1 cellular context compared by ENCODE assay signal in genomic region chr16:53558665-53559064, GRCh38.
TF ChIP-seq lines count a peak whose summit lies in the region.

No MANE protein-coding gene starts in this region.

TF ChIP-seq in HepG2, 621 proteins besides CTCF, POLR2A, EP300 and RAD21 (continued from another document):
- TF ChIP-seq, protein P1, sequence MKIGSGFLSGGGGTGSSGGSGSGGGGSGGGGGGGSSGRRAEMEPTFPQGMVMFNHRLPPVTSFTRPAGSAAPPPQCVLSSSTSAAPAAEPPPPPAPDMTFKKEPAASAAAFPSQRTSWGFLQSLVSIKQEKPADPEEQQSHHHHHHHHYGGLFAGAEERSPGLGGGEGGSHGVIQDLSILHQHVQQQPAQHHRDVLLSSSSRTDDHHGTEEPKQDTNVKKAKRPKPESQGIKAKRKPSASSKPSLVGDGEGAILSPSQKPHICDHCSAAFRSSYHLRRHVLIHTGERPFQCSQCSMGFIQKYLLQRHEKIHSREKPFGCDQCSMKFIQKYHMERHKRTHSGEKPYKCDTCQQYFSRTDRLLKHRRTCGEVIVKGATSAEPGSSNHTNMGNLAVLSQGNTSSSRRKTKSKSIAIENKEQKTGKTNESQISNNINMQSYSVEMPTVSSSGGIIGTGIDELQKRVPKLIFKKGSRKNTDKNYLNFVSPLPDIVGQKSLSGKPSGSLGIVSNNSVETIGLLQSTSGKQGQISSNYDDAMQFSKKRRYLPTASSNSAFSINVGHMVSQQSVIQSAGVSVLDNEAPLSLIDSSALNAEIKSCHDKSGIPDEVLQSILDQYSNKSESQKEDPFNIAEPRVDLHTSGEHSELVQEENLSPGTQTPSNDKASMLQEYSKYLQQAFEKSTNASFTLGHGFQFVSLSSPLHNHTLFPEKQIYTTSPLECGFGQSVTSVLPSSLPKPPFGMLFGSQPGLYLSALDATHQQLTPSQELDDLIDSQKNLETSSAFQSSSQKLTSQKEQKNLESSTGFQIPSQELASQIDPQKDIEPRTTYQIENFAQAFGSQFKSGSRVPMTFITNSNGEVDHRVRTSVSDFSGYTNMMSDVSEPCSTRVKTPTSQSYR (CRISPR knock-in tag; IDR thresholded peaks at IDR 0.05; ENCODE audit: borderline replicate concordance), result no peak
- no peak for TF ChIP-seq DMAP1 (CRISPR knock-in tag; IDR thresholded peaks at IDR 0.05)
- TF ChIP-seq, protein P2, sequence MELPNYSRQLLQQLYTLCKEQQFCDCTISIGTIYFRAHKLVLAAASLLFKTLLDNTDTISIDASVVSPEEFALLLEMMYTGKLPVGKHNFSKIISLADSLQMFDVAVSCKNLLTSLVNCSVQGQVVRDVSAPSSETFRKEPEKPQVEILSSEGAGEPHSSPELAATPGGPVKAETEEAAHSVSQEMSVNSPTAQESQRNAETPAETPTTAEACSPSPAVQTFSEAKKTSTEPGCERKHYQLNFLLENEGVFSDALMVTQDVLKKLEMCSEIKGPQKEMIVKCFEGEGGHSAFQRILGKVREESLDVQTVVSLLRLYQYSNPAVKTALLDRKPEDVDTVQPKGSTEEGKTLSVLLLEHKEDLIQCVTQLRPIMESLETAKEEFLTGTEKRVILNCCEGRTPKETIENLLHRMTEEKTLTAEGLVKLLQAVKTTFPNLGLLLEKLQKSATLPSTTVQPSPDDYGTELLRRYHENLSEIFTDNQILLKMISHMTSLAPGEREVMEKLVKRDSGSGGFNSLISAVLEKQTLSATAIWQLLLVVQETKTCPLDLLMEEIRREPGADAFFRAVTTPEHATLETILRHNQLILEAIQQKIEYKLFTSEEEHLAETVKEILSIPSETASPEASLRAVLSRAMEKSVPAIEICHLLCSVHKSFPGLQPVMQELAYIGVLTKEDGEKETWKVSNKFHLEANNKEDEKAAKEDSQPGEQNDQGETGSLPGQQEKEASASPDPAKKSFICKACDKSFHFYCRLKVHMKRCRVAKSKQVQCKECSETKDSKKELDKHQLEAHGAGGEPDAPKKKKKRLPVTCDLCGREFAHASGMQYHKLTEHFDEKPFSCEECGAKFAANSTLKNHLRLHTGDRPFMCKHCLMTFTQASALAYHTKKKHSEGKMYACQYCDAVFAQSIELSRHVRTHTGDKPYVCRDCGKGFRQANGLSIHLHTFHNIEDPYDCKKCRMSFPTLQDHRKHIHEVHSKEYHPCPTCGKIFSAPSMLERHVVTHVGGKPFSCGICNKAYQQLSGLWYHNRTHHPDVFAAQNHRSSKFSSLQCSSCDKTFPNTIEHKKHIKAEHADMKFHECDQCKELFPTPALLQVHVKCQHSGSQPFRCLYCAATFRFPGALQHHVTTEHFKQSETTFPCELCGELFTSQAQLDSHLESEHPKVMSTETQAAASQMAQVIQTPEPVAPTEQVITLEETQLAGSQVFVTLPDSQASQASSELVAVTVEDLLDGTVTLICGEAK (IDR thresholded peaks at IDR 0.05), result no peak
- TF ChIP-seq, protein P2 (CRISPR knock-in tag; IDR thresholded peaks at IDR 0.05), result no peak
- TF ChIP-seq RBAK (CRISPR knock-in tag; IDR thresholded peaks at IDR 0.05), result no peak
- no peak for TF ChIP-seq XBP1 (CRISPR knock-in tag; IDR thresholded peaks at IDR 0.05)
- TF ChIP-seq CAMTA2 (CRISPR knock-in tag; IDR thresholded peaks at IDR 0.05; ENCODE audit: borderline replicate concordance), result no peak
- no peak for TF ChIP-seq RNF219 (CRISPR knock-in tag; IDR thresholded peaks at IDR 0.05)
- TF ChIP-seq, protein P3, sequence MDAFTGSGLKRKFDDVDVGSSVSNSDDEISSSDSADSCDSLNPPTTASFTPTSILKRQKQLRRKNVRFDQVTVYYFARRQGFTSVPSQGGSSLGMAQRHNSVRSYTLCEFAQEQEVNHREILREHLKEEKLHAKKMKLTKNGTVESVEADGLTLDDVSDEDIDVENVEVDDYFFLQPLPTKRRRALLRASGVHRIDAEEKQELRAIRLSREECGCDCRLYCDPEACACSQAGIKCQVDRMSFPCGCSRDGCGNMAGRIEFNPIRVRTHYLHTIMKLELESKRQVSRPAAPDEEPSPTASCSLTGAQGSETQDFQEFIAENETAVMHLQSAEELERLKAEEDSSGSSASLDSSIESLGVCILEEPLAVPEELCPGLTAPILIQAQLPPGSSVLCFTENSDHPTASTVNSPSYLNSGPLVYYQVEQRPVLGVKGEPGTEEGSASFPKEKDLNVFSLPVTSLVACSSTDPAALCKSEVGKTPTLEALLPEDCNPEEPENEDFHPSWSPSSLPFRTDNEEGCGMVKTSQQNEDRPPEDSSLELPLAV (CRISPR knock-in tag; conservative IDR thresholded peaks at IDR 0.05; ENCODE audit: low read depth), result no peak
- no peak for TF ChIP-seq JUND (CRISPR knock-in tag; IDR thresholded peaks at IDR 0.05)
- no peak for TF ChIP-seq ADNP (CRISPR knock-in tag; IDR thresholded peaks at IDR 0.05)
- no peak for TF ChIP-seq TBL1XR1 (IDR thresholded peaks at IDR 0.05; ENCODE audit: borderline replicate concordance, low read length, partially characterized antibody)
- no peak for TF ChIP-seq TRIM22 (IDR thresholded peaks at IDR 0.05)
- TF ChIP-seq MTERF4 (CRISPR knock-in tag; IDR thresholded peaks at IDR 0.05), result no peak
- TF ChIP-seq MEF2D (CRISPR knock-in tag; IDR thresholded peaks at IDR 0.05), result no peak
- TF ChIP-seq ESRRA (CRISPR knock-in tag; IDR thresholded peaks at IDR 0.05; ENCODE audit: low read depth), result no peak
- no peak for TF ChIP-seq ZNF790 (CRISPR knock-in tag; IDR thresholded peaks at IDR 0.05; ENCODE audit: borderline replicate concordance)
- no peak for TF ChIP-seq ZNF362 (CRISPR knock-in tag; IDR thresholded peaks at IDR 0.05; ENCODE audit: borderline replicate concordance)
- TF ChIP-seq ZNF382 (CRISPR knock-in tag; IDR thresholded peaks at IDR 0.05; ENCODE audit: borderline replicate concordance), result no peak
